In the genomic region with DNA sequence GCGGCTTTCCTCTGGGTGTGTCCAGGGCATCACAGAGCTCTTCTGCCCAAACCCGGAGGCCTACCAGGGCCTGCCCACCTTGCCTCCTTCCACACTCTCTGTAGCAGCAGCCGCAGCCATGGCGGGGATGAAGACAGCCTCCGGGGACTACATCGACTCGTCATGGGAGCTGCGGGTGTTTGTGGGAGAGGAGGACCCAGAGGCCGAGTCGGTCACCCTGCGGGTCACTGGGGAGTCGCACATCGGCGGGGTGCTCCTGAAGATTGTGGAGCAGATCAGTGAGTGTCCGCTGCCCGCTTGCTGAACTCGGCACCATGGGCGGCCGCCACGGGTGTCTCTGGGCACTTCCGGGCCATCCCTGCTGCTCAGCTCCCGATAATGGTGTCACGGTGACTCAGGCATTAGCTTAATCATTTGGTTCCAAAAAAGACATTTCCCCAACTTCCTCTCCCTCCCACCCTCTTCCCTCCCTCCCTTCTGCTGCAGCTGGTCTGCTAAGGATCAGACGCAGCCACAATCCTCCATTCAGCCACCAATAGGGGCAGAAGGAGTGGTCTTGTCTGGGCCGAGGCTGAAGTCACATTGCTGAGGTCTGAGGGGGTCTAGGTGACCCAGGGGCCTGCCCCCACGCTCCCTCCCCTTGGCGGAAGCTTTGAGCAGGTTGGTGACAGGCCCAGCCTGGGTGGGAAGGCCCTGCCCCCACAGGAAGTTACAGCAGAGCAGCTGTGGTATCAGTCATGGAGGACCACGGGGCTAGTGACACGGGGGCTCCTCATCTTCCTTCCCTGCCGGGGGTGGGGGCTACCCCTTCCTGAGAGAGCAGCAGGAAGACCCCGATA, we compare ENCODE assay signal across 8 cellular contexts. TPM values are rescaled to one million over a fixed set of nuclear protein-coding genes. Genes with fewer than 3 reads are reported as not detected.
DNase-seq lines count a peak whose midpoint lies in the region; ATAC-seq and TF ChIP-seq lines count a peak whose summit lies in the region.

No MANE protein-coding gene starts in this region.

- H3K27me3 ChIP-seq in PC-3 (ENCODE audit: low read length) (no peaks in the 10 kb centered on the region), foreskin keratinocyte (no peaks in the 10 kb centered on the region)

- DNase-seq in PC-3 (peak; percentile 22), cardiac septum (ENCODE audit: low spot score) (peak; percentile 93), NCI-H1417 treated with DMSO at 0.1 percent for 48 hours (lab: John Stamatoyannopoulos, UW) (no peak), foreskin keratinocyte (no peak)
- DNase-seq in activated T-helper 9 cell treated with anti-CD3 and anti-CD28 coated beads, Interleukin-2, amount 50 U/mL, for 16 hours (ENCODE audit: low read depth), result peak; percentile 70
- DNase-seq in stimulated activated CD4-positive, alpha-beta T cell treated with anti-CD3 and anti-CD28 coated beads, Interleukin-15, amount 100 ng/mL, for 1 hour (ENCODE audit: low read depth in 1 of 2, low spot score in 1 of 2), result peak; percentile 54 to 66

- H3K9me2 ChIP-seq in PC-3 (replicated peaks; ENCODE audit: low read length), result no peaks in the 10 kb centered on the region

- no peaks in the 10 kb centered on the region for H3K9me3 ChIP-seq in PC-3 (ENCODE audit: low read length)

- 0 out of 2 replicates have a peak, but pooled peaks cover 3% of the 10 kb centered on the region for H3K4me1 ChIP-seq in PC-3 (ENCODE audit: insufficient read depth, low read length)
- H3K4me1 ChIP-seq in foreskin keratinocyte, result no peaks in the 10 kb centered on the region

- intact Hi-C loops in PC-3 (cut with micrococcal nuclease), result no loop called here
- intact Hi-C loops in cardiac septum (cut with DNase I), result no loop called here

- H3F3A ChIP-seq in PC-3 (ENCODE audit: low read length, unreplicated experiment), result peaks cover 3% of the 10 kb centered on the region

- POLR2A ChIA-PET in PC-3 (lab: Charles Lee; ENCODE audit: unreplicated experiment), result no interaction called here

- peaks cover 42% of the 10 kb centered on the region for H3K36me3 ChIP-seq in PC-3 (ENCODE audit: low read depth, low read length)

- H3K27ac ChIP-seq in PC-3 (ENCODE audit: low read length) (no peak overlapping the region), foreskin keratinocyte (no peak overlapping the region)

- H3K4me3 ChIP-seq in GM08714 (ENCODE audit: low read length), result peak overlapping the region; percentile 76
- H3K4me3 ChIP-seq in PC-3 (ENCODE audit: low read length), result no peak overlapping the region

- peaks cover 7% of the 10 kb centered on the region; the same call in 1 of the 2 replicates for H4K20me1 ChIP-seq in PC-3 (ENCODE audit: low read length)

- BruUV-seq in PC-3 (replicated peaks; lab: Mats Ljungman, UMichigan), result no TSS peak

- ATAC-seq in HG02623 (IDR thresholded peaks at IDR 0.05; ENCODE audit: unreplicated experiment) (peak; percentile 44), PC-3 (peak; percentile 38), foreskin keratinocyte (no peak)

- H3K4me2 ChIP-seq in PC-3 (ENCODE audit: low read length), result no peak overlapping the region

- H2AFZ ChIP-seq in PC-3 (ENCODE audit: low read length), result no peak overlapping the region

- TF ChIP-seq CTCF in PC-3 (conservative IDR thresholded peaks at IDR 0.05; ENCODE audit: low read depth, low read length) (no peak), foreskin keratinocyte (conservative IDR thresholded peaks at IDR 0.05) (no peak)

- CTCF ChIA-PET in PC-3 (lab: Charles Lee), result no interaction called here

- no peak overlapping the region for H3K9ac ChIP-seq in PC-3 (ENCODE audit: low read length)

- H3K79me2 ChIP-seq in PC-3 (ENCODE audit: low read length), result no peaks in the 10 kb centered on the region

RNA-seq across cellular contexts. Expression of a gene that starts 0.9 kb away (rescaled TPM):
- total RNA-seq in PC-3 (2014; rRNA removed), result 2.1 and 2.4 TPM in 2 replicates
- total RNA-seq in cardiac septum, result 7.8 TPM
- 0.39 and 0.75 TPM in 2 replicates for total RNA-seq in foreskin keratinocyte
- 0.42 and 0.62 TPM in 2 replicates for polyA plus RNA-seq in foreskin keratinocyte

RNA-seq across cellular contexts. Expression of a gene that starts 18.5 kb away (rescaled TPM):
- 56.0 and 57.7 TPM in 2 replicates for total RNA-seq in PC-3 (2014; rRNA removed)
- 49.7 TPM for total RNA-seq in cardiac septum
- total RNA-seq in foreskin keratinocyte, result 28.6 and 34.3 TPM in 2 replicates
- polyA plus RNA-seq in foreskin keratinocyte, result 36.3 and 42.1 TPM in 2 replicates

RNA-seq across cellular contexts. Expression of a gene that starts 18.6 kb away (rescaled TPM):
- total RNA-seq in PC-3 (2014; rRNA removed) (98.3 and 102 TPM in 2 replicates), cardiac septum (75.0 TPM), foreskin keratinocyte (53.9 and 58.5 TPM in 2 replicates)
- polyA plus RNA-seq in foreskin keratinocyte, result 65.7 and 71.2 TPM in 2 replicates

RNA-seq across cellular contexts. Expression of a gene that starts 21.5 kb away (rescaled TPM):
- total RNA-seq in PC-3 (2014; rRNA removed) (543 and 557 TPM in 2 replicates), cardiac septum (86.0 TPM), foreskin keratinocyte (200 and 228 TPM in 2 replicates)
- polyA plus RNA-seq in foreskin keratinocyte, result 161 and 191 TPM in 2 replicates

RNA-seq across cellular contexts. Expression of a gene that starts 22.9 kb away (rescaled TPM):
- total RNA-seq in PC-3 (2014; rRNA removed) (20.4 and 25.4 TPM in 2 replicates), cardiac septum (51.9 TPM), foreskin keratinocyte (12.7 and 14.1 TPM in 2 replicates)
- 23.0 and 25.9 TPM in 2 replicates for polyA plus RNA-seq in foreskin keratinocyte

Comparison
In these comparisons a context has a peak if more than half of its experiments do, and no peak if none do; other contexts are left out.
1. DNase-seq: peak in PC-3 (single experiment), activated T-helper 9 cell treated with anti-CD3 and anti-CD28 coated beads, Interleukin-2, amount 50 U/mL, for 16 hours (single experiment), cardiac septum (single experiment) and stimulated activated CD4-positive, alpha-beta T cell treated with anti-CD3 and anti-CD28 coated beads, Interleukin-15, amount 100 ng/mL, for 1 hour (2 of 2); none in NCI-H1417 treated with DMSO at 0.1 percent for 48 hours (single experiment) and foreskin keratinocyte (0 of 2).